1 cellular context compared by ENCODE assay signal in the genomic region with DNA sequence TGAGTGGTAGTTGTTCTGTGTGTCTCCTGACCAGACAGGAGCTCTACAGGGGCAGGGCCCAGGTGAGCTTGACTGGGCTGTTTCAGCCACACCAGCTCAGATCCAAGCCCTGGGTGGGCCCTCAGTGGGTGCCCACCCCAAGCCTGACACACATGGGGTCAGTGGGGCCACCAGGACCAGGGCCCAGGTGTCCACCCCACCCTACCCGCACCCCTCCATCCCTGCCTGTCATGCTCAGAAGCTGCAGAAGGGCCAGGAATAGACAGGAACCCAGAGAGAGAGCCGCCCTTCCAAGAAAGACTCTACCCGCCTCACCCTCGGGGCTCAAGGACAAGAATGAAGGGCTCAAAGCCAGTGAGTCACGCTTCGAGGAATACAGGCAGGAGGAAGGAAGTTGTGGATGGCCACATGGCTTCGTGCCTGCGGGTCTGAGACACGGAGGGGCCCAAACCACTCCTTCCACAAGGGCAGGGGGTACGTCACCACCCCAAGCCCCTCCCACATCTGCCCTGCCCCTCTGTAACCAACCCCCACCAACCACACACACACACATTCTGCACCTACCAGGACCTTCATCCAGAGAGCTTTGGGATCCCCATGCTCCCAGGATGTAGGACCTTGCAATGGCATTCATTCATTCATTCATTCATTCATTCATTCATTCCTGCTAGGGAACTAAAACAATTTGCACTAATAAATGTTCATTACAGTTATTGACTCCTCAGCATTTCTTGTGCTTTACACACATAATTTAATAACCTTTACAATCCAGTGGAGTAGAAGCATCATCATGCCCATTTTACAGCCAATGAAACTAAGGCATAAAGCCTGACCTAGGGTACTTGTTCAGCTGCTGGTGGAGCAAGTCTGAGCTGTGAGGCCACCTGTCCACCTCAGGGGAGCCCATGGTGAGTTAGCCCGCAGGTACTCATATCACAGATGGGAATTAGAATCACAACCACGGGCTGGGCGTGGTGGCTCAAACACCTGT.
TF ChIP-seq lines count a peak whose summit lies in the region.

No MANE protein-coding gene starts in this region.

TF ChIP-seq in K562, 482 proteins besides CTCF, POLR2A, EP300 and RAD21 (continued from another document and continues in another):
- TF ChIP-seq, protein P1, sequence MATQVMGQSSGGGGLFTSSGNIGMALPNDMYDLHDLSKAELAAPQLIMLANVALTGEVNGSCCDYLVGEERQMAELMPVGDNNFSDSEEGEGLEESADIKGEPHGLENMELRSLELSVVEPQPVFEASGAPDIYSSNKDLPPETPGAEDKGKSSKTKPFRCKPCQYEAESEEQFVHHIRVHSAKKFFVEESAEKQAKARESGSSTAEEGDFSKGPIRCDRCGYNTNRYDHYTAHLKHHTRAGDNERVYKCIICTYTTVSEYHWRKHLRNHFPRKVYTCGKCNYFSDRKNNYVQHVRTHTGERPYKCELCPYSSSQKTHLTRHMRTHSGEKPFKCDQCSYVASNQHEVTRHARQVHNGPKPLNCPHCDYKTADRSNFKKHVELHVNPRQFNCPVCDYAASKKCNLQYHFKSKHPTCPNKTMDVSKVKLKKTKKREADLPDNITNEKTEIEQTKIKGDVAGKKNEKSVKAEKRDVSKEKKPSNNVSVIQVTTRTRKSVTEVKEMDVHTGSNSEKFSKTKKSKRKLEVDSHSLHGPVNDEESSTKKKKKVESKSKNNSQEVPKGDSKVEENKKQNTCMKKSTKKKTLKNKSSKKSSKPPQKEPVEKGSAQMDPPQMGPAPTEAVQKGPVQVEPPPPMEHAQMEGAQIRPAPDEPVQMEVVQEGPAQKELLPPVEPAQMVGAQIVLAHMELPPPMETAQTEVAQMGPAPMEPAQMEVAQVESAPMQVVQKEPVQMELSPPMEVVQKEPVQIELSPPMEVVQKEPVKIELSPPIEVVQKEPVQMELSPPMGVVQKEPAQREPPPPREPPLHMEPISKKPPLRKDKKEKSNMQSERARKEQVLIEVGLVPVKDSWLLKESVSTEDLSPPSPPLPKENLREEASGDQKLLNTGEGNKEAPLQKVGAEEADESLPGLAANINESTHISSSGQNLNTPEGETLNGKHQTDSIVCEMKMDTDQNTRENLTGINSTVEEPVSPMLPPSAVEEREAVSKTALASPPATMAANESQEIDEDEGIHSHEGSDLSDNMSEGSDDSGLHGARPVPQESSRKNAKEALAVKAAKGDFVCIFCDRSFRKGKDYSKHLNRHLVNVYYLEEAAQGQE (CRISPR knock-in tag; IDR thresholded peaks at IDR 0.05; ENCODE audit: low read depth) = no peak
- TF ChIP-seq, protein P2, sequence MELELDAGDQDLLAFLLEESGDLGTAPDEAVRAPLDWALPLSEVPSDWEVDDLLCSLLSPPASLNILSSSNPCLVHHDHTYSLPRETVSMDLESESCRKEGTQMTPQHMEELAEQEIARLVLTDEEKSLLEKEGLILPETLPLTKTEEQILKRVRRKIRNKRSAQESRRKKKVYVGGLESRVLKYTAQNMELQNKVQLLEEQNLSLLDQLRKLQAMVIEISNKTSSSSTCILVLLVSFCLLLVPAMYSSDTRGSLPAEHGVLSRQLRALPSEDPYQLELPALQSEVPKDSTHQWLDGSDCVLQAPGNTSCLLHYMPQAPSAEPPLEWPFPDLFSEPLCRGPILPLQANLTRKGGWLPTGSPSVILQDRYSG (tag; conservative IDR thresholded peaks at IDR 0.05; ENCODE audit: low read depth) = no peak
- TF ChIP-seq FOXP1 (CRISPR knock-in tag; IDR thresholded peaks at IDR 0.05) = no peak
- TF ChIP-seq CXXC5 (CRISPR knock-in tag; IDR thresholded peaks at IDR 0.05) = peak; percentile 53
- TF ChIP-seq, protein P3, sequence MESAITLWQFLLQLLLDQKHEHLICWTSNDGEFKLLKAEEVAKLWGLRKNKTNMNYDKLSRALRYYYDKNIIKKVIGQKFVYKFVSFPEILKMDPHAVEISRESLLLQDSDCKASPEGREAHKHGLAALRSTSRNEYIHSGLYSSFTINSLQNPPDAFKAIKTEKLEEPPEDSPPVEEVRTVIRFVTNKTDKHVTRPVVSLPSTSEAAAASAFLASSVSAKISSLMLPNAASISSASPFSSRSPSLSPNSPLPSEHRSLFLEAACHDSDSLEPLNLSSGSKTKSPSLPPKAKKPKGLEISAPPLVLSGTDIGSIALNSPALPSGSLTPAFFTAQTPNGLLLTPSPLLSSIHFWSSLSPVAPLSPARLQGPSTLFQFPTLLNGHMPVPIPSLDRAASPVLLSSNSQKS (CRISPR knock-in tag; IDR thresholded peaks at IDR 0.05) = no peak
- TF ChIP-seq, protein P4, sequence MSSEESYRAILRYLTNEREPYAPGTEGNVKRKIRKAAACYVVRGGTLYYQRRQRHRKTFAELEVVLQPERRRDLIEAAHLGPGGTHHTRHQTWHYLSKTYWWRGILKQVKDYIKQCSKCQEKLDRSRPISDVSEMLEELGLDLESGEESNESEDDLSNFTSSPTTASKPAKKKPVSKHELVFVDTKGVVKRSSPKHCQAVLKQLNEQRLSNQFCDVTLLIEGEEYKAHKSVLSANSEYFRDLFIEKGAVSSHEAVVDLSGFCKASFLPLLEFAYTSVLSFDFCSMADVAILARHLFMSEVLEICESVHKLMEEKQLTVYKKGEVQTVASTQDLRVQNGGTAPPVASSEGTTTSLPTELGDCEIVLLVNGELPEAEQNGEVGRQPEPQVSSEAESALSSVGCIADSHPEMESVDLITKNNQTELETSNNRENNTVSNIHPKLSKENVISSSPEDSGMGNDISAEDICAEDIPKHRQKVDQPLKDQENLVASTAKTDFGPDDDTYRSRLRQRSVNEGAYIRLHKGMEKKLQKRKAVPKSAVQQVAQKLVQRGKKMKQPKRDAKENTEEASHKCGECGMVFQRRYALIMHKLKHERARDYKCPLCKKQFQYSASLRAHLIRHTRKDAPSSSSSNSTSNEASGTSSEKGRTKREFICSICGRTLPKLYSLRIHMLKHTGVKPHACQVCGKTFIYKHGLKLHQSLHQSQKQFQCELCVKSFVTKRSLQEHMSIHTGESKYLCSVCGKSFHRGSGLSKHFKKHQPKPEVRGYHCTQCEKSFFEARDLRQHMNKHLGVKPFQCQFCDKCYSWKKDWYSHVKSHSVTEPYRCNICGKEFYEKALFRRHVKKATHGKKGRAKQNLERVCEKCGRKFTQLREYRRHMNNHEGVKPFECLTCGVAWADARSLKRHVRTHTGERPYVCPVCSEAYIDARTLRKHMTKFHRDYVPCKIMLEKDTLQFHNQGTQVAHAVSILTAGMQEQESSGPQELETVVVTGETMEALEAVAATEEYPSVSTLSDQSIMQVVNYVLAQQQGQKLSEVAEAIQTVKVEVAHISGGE (CRISPR knock-in tag; IDR thresholded peaks at IDR 0.05) = no peak
- no peak for TF ChIP-seq NEUROD1 (IDR thresholded peaks at IDR 0.05; ENCODE audit: borderline replicate concordance, low read depth, low read length, partially characterized antibody)
- TF ChIP-seq SMARCA4 (IDR thresholded peaks at IDR 0.05) = no peak
- TF ChIP-seq ZNF224 (CRISPR knock-in tag; IDR thresholded peaks at IDR 0.05) = no peak
- TF ChIP-seq NBN (IDR thresholded peaks at IDR 0.05; ENCODE audit: low read depth) = no peak
- TF ChIP-seq, protein P5, sequence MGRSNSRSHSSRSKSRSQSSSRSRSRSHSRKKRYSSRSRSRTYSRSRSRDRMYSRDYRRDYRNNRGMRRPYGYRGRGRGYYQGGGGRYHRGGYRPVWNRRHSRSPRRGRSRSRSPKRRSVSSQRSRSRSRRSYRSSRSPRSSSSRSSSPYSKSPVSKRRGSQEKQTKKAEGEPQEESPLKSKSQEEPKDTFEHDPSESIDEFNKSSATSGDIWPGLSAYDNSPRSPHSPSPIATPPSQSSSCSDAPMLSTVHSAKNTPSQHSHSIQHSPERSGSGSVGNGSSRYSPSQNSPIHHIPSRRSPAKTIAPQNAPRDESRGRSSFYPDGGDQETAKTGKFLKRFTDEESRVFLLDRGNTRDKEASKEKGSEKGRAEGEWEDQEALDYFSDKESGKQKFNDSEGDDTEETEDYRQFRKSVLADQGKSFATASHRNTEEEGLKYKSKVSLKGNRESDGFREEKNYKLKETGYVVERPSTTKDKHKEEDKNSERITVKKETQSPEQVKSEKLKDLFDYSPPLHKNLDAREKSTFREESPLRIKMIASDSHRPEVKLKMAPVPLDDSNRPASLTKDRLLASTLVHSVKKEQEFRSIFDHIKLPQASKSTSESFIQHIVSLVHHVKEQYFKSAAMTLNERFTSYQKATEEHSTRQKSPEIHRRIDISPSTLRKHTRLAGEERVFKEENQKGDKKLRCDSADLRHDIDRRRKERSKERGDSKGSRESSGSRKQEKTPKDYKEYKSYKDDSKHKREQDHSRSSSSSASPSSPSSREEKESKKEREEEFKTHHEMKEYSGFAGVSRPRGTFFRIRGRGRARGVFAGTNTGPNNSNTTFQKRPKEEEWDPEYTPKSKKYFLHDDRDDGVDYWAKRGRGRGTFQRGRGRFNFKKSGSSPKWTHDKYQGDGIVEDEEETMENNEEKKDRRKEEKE (IDR thresholded peaks at IDR 0.05; ENCODE audit: borderline replicate concordance in 1 of 2, control insufficient read depth in 1 of 2, low read depth in 2 of 2, low read length in 1 of 2) = no peak
- no peak for TF ChIP-seq ZFX (CRISPR knock-in tag; IDR thresholded peaks at IDR 0.05)
- TF ChIP-seq CHD2 (IDR thresholded peaks at IDR 0.05; ENCODE audit: low read depth, low read length) = no peak
- no peak for TF ChIP-seq KDM5B (IDR thresholded peaks at IDR 0.05; ENCODE audit: insufficient replicate concordance, low read depth, low read length)
- TF ChIP-seq FOXJ2 (tag; IDR thresholded peaks at IDR 0.05) = no peak
- TF ChIP-seq ILF3 (IDR thresholded peaks at IDR 0.05; ENCODE audit: borderline replicate concordance) = no peak
- TF ChIP-seq, protein P6, sequence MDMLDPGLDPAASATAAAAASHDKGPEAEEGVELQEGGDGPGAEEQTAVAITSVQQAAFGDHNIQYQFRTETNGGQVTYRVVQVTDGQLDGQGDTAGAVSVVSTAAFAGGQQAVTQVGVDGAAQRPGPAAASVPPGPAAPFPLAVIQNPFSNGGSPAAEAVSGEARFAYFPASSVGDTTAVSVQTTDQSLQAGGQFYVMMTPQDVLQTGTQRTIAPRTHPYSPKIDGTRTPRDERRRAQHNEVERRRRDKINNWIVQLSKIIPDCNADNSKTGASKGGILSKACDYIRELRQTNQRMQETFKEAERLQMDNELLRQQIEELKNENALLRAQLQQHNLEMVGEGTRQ (CRISPR knock-in tag; IDR thresholded peaks at IDR 0.05) = no peak
- TF ChIP-seq, protein P7, sequence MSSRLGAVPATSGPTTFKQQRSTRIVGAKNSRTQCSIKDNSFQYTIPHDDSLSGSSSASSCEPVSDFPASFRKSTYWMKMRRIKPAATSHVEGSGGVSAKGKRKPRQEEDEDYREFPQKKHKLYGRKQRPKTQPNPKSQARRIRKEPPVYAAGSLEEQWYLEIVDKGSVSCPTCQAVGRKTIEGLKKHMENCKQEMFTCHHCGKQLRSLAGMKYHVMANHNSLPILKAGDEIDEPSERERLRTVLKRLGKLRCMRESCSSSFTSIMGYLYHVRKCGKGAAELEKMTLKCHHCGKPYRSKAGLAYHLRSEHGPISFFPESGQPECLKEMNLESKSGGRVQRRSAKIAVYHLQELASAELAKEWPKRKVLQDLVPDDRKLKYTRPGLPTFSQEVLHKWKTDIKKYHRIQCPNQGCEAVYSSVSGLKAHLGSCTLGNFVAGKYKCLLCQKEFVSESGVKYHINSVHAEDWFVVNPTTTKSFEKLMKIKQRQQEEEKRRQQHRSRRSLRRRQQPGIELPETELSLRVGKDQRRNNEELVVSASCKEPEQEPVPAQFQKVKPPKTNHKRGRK (tag; IDR thresholded peaks at IDR 0.05) = no peak
- no peak for TF ChIP-seq PHTF2 (CRISPR knock-in tag; IDR thresholded peaks at IDR 0.05)
- no peak for TF ChIP-seq TFAM (CRISPR knock-in tag; conservative IDR thresholded peaks at IDR 0.05)
- TF ChIP-seq ESRRA (IDR thresholded peaks at IDR 0.05; ENCODE audit: borderline replicate concordance, low read depth) = 0 out of 2 replicates have a peak, but pooled peaks have one; percentile 25
- peak; percentile 32; the same call in 1 of the 2 replicates for TF ChIP-seq ARID1B (IDR thresholded peaks at IDR 0.05)
- no peak for TF ChIP-seq NCOA6 (IDR thresholded peaks at IDR 0.05)
- no peak for TF ChIP-seq ZC3H11A (IDR thresholded peaks at IDR 0.05; ENCODE audit: low read depth, low read length)
- no peak for TF ChIP-seq ZNF282 (CRISPR knock-in tag; IDR thresholded peaks at IDR 0.05)
- TF ChIP-seq RBM34 (IDR thresholded peaks at IDR 0.05; ENCODE audit: borderline replicate concordance, insufficient read depth, low read length) = no peak
- no peak for TF ChIP-seq RAD51 (IDR thresholded peaks at IDR 0.05; ENCODE audit: borderline replicate concordance, low read depth)
- no peak for TF ChIP-seq ZEB2 (IDR thresholded peaks at IDR 0.05)
- TF ChIP-seq, protein P8, sequence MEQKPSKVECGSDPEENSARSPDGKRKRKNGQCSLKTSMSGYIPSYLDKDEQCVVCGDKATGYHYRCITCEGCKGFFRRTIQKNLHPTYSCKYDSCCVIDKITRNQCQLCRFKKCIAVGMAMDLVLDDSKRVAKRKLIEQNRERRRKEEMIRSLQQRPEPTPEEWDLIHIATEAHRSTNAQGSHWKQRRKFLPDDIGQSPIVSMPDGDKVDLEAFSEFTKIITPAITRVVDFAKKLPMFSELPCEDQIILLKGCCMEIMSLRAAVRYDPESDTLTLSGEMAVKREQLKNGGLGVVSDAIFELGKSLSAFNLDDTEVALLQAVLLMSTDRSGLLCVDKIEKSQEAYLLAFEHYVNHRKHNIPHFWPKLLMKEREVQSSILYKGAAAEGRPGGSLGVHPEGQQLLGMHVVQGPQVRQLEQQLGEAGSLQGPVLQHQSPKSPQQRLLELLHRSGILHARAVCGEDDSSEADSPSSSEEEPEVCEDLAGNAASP (IDR thresholded peaks at IDR 0.05) = no peak
- no peak for TF ChIP-seq U2AF1 (optimal IDR thresholded peaks at IDR 0.05; ENCODE audit: low read depth, low read length)
- TF ChIP-seq ZNF77 (CRISPR knock-in tag; IDR thresholded peaks at IDR 0.05) = no peak
- peak; percentile 86 for TF ChIP-seq JUND (IDR thresholded peaks at IDR 0.05; ENCODE audit: borderline replicate concordance, low read depth, low read length)
- peak; percentile 74; the same call in 1 of the 3 replicates for TF ChIP-seq JUND (tag; IDR thresholded peaks at IDR 0.05; ENCODE audit: borderline replicate concordance, low read depth, low read length)
- TF ChIP-seq PRPF4 (IDR thresholded peaks at IDR 0.05; ENCODE audit: insufficient read depth, low read depth, low read length, poor library complexity, severe bottlenecking) = no peak
- TF ChIP-seq, protein P9, sequence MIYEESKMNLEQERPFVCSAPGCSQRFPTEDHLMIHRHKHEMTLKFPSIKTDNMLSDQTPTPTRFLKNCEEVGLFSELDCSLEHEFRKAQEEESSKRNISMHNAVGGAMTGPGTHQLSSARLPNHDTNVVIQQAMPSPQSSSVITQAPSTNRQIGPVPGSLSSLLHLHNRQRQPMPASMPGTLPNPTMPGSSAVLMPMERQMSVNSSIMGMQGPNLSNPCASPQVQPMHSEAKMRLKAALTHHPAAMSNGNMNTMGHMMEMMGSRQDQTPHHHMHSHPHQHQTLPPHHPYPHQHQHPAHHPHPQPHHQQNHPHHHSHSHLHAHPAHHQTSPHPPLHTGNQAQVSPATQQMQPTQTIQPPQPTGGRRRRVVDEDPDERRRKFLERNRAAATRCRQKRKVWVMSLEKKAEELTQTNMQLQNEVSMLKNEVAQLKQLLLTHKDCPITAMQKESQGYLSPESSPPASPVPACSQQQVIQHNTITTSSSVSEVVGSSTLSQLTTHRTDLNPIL (CRISPR knock-in tag; IDR thresholded peaks at IDR 0.05) = no peak
- no peak for TF ChIP-seq POLR2AphosphoS2 (IDR thresholded peaks at IDR 0.05; ENCODE audit: low read length)
- TF ChIP-seq YBX1 (IDR thresholded peaks at IDR 0.05) = no peak
- no peak for TF ChIP-seq ATF1 (CRISPR knock-in tag; IDR thresholded peaks at IDR 0.05)
- peak; percentile 25; the same call in 1 of the 2 replicates for TF ChIP-seq ATF1 (tag; IDR thresholded peaks at IDR 0.05)
- TF ChIP-seq CREM (IDR thresholded peaks at IDR 0.05; ENCODE audit: low read depth) = peak; percentile 45; the same call in 1 of the 2 replicates
- TF ChIP-seq ZZZ3 (IDR thresholded peaks at IDR 0.05) = no peak
- no peak for TF ChIP-seq ZNF445 (CRISPR knock-in tag; IDR thresholded peaks at IDR 0.05; ENCODE audit: low read depth)
- TF ChIP-seq NCOR1 (IDR thresholded peaks at IDR 0.05) = no peak
- no peak for TF ChIP-seq SMAD1 (IDR thresholded peaks at IDR 0.05; ENCODE audit: low read depth, low read length, partially characterized antibody)
